ENCODE assay signal across 18 cellular contexts in the genomic region with DNA sequence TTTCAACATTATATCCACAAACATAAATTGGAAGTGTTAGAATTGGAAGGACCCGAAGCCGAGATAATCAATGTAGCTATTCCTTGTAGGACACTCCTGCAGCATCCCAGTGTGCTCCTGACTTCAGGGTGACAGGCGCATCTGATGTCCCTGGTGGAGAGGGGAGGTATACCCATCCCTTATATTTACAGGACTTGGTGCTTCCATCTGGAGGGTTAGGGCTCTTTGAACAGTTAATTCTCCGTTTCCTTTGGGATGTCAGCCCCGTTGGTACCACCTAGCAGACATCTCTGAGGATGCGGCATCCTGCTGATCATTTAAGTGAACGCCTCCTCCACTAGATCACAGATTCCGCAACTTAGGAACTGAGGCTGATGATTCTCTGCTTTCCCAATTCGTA.
"Had no signal": no experiment of that assay in that cellular context is flagged by ENCODE, and none has a peak within 500 bp of the region (broad histone marks: within the 10 kb centered on the region; RNA-seq: fewer than 3 reads in every experiment).

No MANE protein-coding gene starts in this region.

- H3K27ac Mint-ChIP-seq: activated CD4-positive, alpha-beta memory T cell treated with anti-CD3 and anti-CD28 coated beads, Interleukin-2, amount 10 ng/mL, durations not matched to agents 7 days and 5 days; activated CD4-positive, alpha-beta T cell treated with anti-CD3 and anti-CD28 coated beads for 36 hours; activated naive CD8-positive, alpha-beta T cell treated with anti-CD3 and anti-CD28 coated beads for 36 hours; naive B cell; stimulated activated effector memory CD8-positive, alpha-beta T cell treated with anti-CD3 and anti-CD28 coated beads, Interleukin-12 subunit alpha, Interleukin-12 subunit beta, amount 100 ng/mL, for 72 hours; T-helper 2 cell treated with Interferon-gamma antibody and Interleukin-4, amounts not matched to agents 5 μg/mL and 100 μg/mL, for 36 hours had no signal

- H3K4me3 Mint-ChIP-seq: activated CD4-positive, alpha-beta memory T cell treated with anti-CD3 and anti-CD28 coated beads, Interleukin-2, amount 10 ng/mL, durations not matched to agents 7 days and 5 days; activated CD4-positive, alpha-beta T cell treated with anti-CD3 and anti-CD28 coated beads for 36 hours; activated naive CD8-positive, alpha-beta T cell treated with anti-CD3 and anti-CD28 coated beads for 36 hours; stimulated activated effector memory CD8-positive, alpha-beta T cell treated with anti-CD3 and anti-CD28 coated beads, Interleukin-12 subunit alpha, Interleukin-12 subunit beta, amount 100 ng/mL, for 72 hours; T-helper 2 cell treated with Interferon-gamma antibody and Interleukin-4, amounts not matched to agents 5 μg/mL and 100 μg/mL, for 36 hours had no signal

- H3K27ac ChIP-seq: lower lobe of right lung, right atrium auricular region, tibial artery had no signal

- H3K36me3 Mint-ChIP-seq: activated naive CD8-positive, alpha-beta T cell treated with anti-CD3 and anti-CD28 coated beads for 36 hours; stimulated activated effector memory CD8-positive, alpha-beta T cell treated with anti-CD3 and anti-CD28 coated beads, Interleukin-12 subunit alpha, Interleukin-12 subunit beta, amount 100 ng/mL, for 72 hours had no signal

- ATAC-seq: activated CD4-positive, alpha-beta T cell treated with anti-CD3 and anti-CD28 coated beads for 36 hours; left cardiac atrium; lower lobe of right lung; stimulated activated effector memory CD8-positive, alpha-beta T cell treated with anti-CD3 and anti-CD28 coated beads, Interleukin-12 subunit alpha, Interleukin-12 subunit beta, amount 100 ng/mL, for 72 hours had no signal

- H3K9me3 Mint-ChIP-seq: activated CD4-positive, alpha-beta memory T cell treated with anti-CD3 and anti-CD28 coated beads, Interleukin-2, amount 10 ng/mL, durations not matched to agents 7 days and 5 days; activated naive CD8-positive, alpha-beta T cell treated with anti-CD3 and anti-CD28 coated beads for 36 hours; T-helper 2 cell treated with Interferon-gamma antibody and Interleukin-4, amounts not matched to agents 5 μg/mL and 100 μg/mL, for 36 hours had no signal

- H3K27me3 ChIP-seq: right atrium auricular region had no signal

- H3K9me3 ChIP-seq: lower lobe of right lung, right atrium auricular region, tibial artery had no signal

- H3K4me1 Mint-ChIP-seq: activated CD4-positive, alpha-beta memory T cell treated with anti-CD3 and anti-CD28 coated beads, Interleukin-2, amount 10 ng/mL, durations not matched to agents 7 days and 5 days; activated CD4-positive, alpha-beta T cell treated with anti-CD3 and anti-CD28 coated beads for 36 hours; activated naive CD8-positive, alpha-beta T cell treated with anti-CD3 and anti-CD28 coated beads for 36 hours; stimulated activated effector memory CD8-positive, alpha-beta T cell treated with anti-CD3 and anti-CD28 coated beads, Interleukin-12 subunit alpha, Interleukin-12 subunit beta, amount 100 ng/mL, for 72 hours had no signal

- H3K36me3 ChIP-seq: lower lobe of right lung, right atrium auricular region, tibial artery had no signal

- H3K4me3 ChIP-seq: lower lobe of right lung, right atrium auricular region, smooth muscle cell, tibial artery had no signal

- H3K4me1 ChIP-seq: lower lobe of right lung, right atrium auricular region had no signal

- DNase-seq: activated CD4-positive, alpha-beta memory T cell treated with anti-CD3 and anti-CD28 coated beads, Interleukin-2, amount 10 ng/mL, durations not matched to agents 7 days and 5 days; activated CD4-positive, alpha-beta T cell treated with anti-CD3 and anti-CD28 coated beads for 36 hours; activated gamma-delta T cell; activated naive CD8-positive, alpha-beta T cell treated with anti-CD3 and anti-CD28 coated beads for 36 hours; activated T-cell treated with anti-CD3 and anti-CD28 coated beads, Interleukin-2, amount 50 U/mL, for 48 hours; anterior cingulate cortex; cerebellar nuclear complex; dermis blood vessel endothelial cell; hypothalamus; left cardiac atrium; lower lobe of right lung; naive B cell; posterior cingulate gyrus; tibial artery had no signal
